Comparison of ENCODE assay signal across 2 cellular contexts in genomic region chr22:22289666-22290065, GRCh38. TPM values are rescaled to one million over a fixed set of nuclear protein-coding genes. Genes with fewer than 3 reads are reported as not detected.
"Had no signal": no experiment of that assay in that cellular context is flagged by ENCODE, and none has a peak within 500 bp of the region (broad histone marks: within the 10 kb centered on the region; RNA-seq: fewer than 3 reads in every experiment).

No MANE protein-coding gene starts in this region.

RNA-seq across cellular contexts. Expression of gene VPREB1, which starts 45.1 kb away (rescaled TPM):
- total RNA-seq: G401, GM12878 had no signal
- polyA plus RNA-seq: GM12878 had no signal
